Comparison of ENCODE assay signal across 8 cellular contexts in the genomic region with DNA sequence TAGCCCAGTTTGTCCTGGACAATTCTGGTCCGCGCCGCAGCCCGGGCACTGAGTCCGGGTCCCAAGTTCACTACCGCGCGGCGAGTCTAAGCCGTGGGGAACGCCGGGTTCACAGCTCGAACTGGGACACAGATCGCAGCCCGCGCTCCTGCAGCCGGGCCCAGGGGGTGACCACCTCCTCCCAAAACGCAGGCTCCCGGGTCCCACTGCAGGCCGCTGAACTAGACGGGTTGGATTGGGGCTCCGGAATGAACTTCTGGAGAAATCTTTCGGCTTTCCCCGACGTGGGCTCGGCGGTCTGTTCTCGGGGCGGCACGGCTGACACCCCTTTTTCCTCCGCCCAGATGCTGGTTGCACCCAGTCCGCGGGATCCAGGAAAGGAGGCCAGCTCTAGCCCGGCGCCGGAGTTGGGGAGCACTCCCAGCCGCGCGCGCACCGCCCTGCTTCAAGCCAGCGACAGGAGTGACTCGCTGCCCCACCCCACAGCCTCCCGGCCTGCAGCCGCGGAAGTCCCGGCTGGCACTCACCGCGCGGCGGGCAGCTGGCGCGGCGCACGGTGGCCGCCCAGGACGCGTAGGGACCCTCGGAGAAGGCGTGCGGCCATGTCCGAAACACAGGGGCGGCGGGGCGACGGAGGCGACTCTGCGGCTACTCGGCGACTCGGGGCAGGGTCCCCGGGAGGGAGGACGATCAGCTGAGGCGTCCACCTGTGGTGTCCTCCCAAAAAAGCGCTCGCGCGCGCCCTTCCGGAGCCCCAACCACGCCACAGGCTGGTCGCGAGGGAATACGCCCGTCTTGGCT. TPM values are rescaled to one million over a fixed set of nuclear protein-coding genes. Genes with fewer than 3 reads are reported as not detected.
DNase-seq lines count a peak whose midpoint lies in the region; ATAC-seq and TF ChIP-seq lines count a peak whose summit lies in the region.

A gene (minus strand): TSS at position 788 of the 801 bp plus-strand sequence. CDS start 184 bp downstream, at position 604.

- BruUV-seq in PC-3 (replicated peaks; lab: Mats Ljungman, UMichigan), result no TSS peak

- POLR2A ChIA-PET in AG04449 (lab: Yijun Ruan, JAX), result no interaction called here
- POLR2A ChIA-PET in PC-3 (lab: Charles Lee; ENCODE audit: unreplicated experiment), result no interaction called here

- in situ Hi-C loops in GM13977 (cut with MboI; ENCODE audit: low pct_unique_long_range_greater_than_20kb, low sequenced_read_pairs, unreplicated experiment), result no loop called here

- H3K9me2 ChIP-seq in PC-3 (replicated peaks; ENCODE audit: low read length), result no peaks in the 10 kb centered on the region

- H3K9ac ChIP-seq in PC-3 (ENCODE audit: low read length), result no peak within 1 kb of the TSS

- peak; percentile 95 for ATAC-seq in PC-3

- intact Hi-C loops in PC-3 (cut with micrococcal nuclease) (no loop called here), dorsolateral prefrontal cortex (cut with DNase I) (no loop called here), lower leg skin (cut with DNase I; ENCODE audit: low total_unique reads) (no loop called here), testis (cut with DNase I; ENCODE audit: low total_unique reads) (no loop called here)

- TF ChIP-seq CTCF in AG04449 (IDR thresholded peaks at IDR 0.05; ENCODE audit: insufficient read depth, low read length, missing control alignments) (no peak), GM13977 (IDR thresholded peaks at IDR 0.05; ENCODE audit: extremely low read depth, insufficient read depth, missing control alignments) (no peak), PC-3 (conservative IDR thresholded peaks at IDR 0.05; ENCODE audit: low read depth, low read length) (no peak), dorsolateral prefrontal cortex (IDR thresholded peaks at IDR 0.05 in 54 of 56, conservative IDR thresholded peaks at IDR 0.05 in 2 of 56; ENCODE audit: low read depth in 1 of 56, partially characterized antibody in 56 of 56) (no peak), lower leg skin (IDR thresholded peaks at IDR 0.05) (no peak), testis (IDR thresholded peaks at IDR 0.05) (no peak)

- DNase-seq in AG04449 (ENCODE audit: low read depth, low spot score) (no peak), GM13977 (ENCODE audit: low spot score) (peak; percentile 23), PC-3 (peak; percentile 22), dorsolateral prefrontal cortex (peak in 4 of 10 donors; percentile 17 to 47 (median 38)), lower leg skin (ENCODE audit: low spot score in 2 of 2) (peak; percentile 31 to 92), testis (peak; percentile 60), NK-92 (lab: John Stamatoyannopoulos, UW; ENCODE audit: unreplicated experiment) (no peak), middle frontal gyrus (ENCODE audit: extremely low spot score, low spot score) (no peak)

- peak within 1 kb of the TSS; percentile 87 for H3K4me2 ChIP-seq in PC-3 (ENCODE audit: low read length)

- 6% methylated on average over 36 to 71 of the region's 85 CpGs for WGBS in lower leg skin, 2 donors
- WGBS in testis, 2 donors, result 0 to 2% methylated on average over 13 to 77 of the region's 85 CpGs

- H3K9me3 ChIP-seq in PC-3 (ENCODE audit: low read length) (no peaks in the 10 kb centered on the region), testis (no peaks in the 10 kb centered on the region)

- peak within 1 kb of the TSS; percentile 49 for H3K4me3 ChIP-seq in AG04449 (ENCODE audit: low read depth, low read length)
- H3K4me3 ChIP-seq in PC-3 (ENCODE audit: low read length), result peak within 1 kb of the TSS; percentile 61
- peak within 1 kb of the TSS; percentile 36 to 77 (median 62) for H3K4me3 ChIP-seq in dorsolateral prefrontal cortex
- H3K4me3 ChIP-seq in lower leg skin (ENCODE audit: low read depth, poor library complexity, severe bottlenecking), result peak within 1 kb of the TSS; percentile 50
- H3K4me3 ChIP-seq in testis, result peak within 1 kb of the TSS; percentile 61 to 76

- H3F3A ChIP-seq in PC-3 (ENCODE audit: low read length, unreplicated experiment), result no peaks in the 10 kb centered on the region

- TF ChIP-seq POLR2A in lower leg skin (IDR thresholded peaks at IDR 0.05), result no peak
- TF ChIP-seq POLR2A in testis (IDR thresholded peaks at IDR 0.05), result no peak

- H3K27ac ChIP-seq in PC-3 (ENCODE audit: low read length) (no peak within 1 kb of the TSS), dorsolateral prefrontal cortex (peak within 1 kb of the TSS in 24 of 59 donors; percentile 3 to 74 (median 39)), testis (peak within 1 kb of the TSS; percentile 87 to 89)

- H3K4me1 ChIP-seq in PC-3 (ENCODE audit: insufficient read depth, low read length), result peaks cover 6% of the 10 kb centered on the region; the same call in 1 of the 2 replicates
- H3K4me1 ChIP-seq in testis, result peaks cover 7% of the 10 kb centered on the region

- no peaks in the 10 kb centered on the region for H4K20me1 ChIP-seq in PC-3 (ENCODE audit: low read length)

- H3K36me3 ChIP-seq in PC-3 (ENCODE audit: low read depth, low read length) (no peaks in the 10 kb centered on the region), testis (ENCODE audit: low read depth, missing control alignments) (no peaks in the 10 kb centered on the region)

- H2AFZ ChIP-seq in PC-3 (ENCODE audit: low read length), result peak within 1 kb of the TSS; percentile 76

- CTCF ChIA-PET in AG04449 (lab: Yijun Ruan, JAX), result interaction anchor here (1.7 kb wide), 1 partner anchor 26 kb away, joined by 4 read pairs; no protein-coding TSS in a partner anchor
- CTCF ChIA-PET in PC-3 (lab: Charles Lee), result no interaction called here

- no peaks in the 10 kb centered on the region for H3K79me2 ChIP-seq in PC-3 (ENCODE audit: low read length)

- H3K27me3 ChIP-seq in PC-3 (ENCODE audit: low read length) (peaks cover 83% of the 10 kb centered on the region), dorsolateral prefrontal cortex (peaks cover 0 to 33% (median 17%) of the 10 kb centered on the region in 45 donors), testis (no peaks in the 10 kb centered on the region)

RNA-seq across cellular contexts. Expression of the gene that starts here (rescaled TPM):
- total RNA-seq in PC-3 (2014; rRNA removed) (0.07 TPM in 1 of 2 replicates, not detected in the other), dorsolateral prefrontal cortex (10 to 100 TPM in 2 of 120 experiments, 1 to 10 TPM in 118; 1.5 to 17.3 (median 4.4) TPM), lower leg skin (1 to 10 TPM; 2.5 to 6.5 (median 3.5) TPM), testis (10 to 100 TPM; 18.1 to 18.5 TPM)
- 4.5 TPM for polyA plus RNA-seq in testis (ENCODE audit: insufficient read depth, low read depth, low replicate concordance)

Comparison
In these comparisons a context has a peak if more than half of its experiments do, and no peak if none do; other contexts are left out.
1. Peak in DNase-seq, ATAC-seq, H3K4me3 ChIP-seq and H3K4me2 ChIP-seq in PC-3; RNA of the gene not detected or under 1 TPM.
2. DNase-seq: peak in GM13977 (single experiment), lower leg skin (2 of 2) and testis (single experiment); none in AG04449 (single experiment), NK-92 (single experiment) and middle frontal gyrus (single experiment).
3. Peak in every context shown above with its lines, with median percentiles within 50 percentile points of each other: H3K4me3 ChIP-seq.